16 cellular contexts compared by ENCODE assay signal in the genomic region with DNA sequence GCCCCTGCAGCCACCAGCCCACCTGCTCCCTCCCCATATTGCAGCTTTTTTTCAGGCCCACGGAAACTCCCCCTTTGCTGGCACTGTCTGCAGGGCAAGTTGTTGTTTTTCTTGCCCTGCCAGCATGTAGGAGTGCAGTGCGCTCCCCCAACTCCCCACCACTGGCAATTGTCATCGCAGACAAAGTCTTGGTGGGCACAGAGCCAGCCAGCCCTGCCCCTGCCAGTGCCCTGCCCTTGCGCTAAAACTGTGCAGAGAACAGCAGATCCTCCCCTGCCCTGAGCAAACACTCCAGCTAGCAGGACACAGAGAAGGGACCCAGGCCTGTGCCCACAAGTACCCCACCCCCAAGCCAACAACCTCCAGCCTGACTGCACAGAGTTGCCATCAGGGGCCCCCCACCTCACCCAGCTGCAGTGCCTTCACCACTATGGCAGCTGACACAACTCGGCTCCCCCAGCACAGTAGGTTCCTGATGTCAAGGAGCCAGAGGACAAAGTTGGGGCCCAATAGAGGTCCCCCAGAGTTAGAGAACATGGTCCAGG.
DNase-seq lines count a peak whose midpoint lies in the region; ATAC-seq lines count a peak whose summit lies in the region.
"Had no signal": no experiment of that assay in that cellular context is flagged by ENCODE, and none has a peak within 500 bp of the region (broad histone marks: within the 10 kb centered on the region; RNA-seq: fewer than 3 reads in every experiment).

No MANE protein-coding gene starts in this region.

- H4K8ac ChIP-seq in neuronal stem cell (ENCODE audit: low read depth, low read length) = peak overlapping the region; percentile 43

- H2BK12ac ChIP-seq in neuronal stem cell (ENCODE audit: low read length) = no peak overlapping the region

- H2BK5ac ChIP-seq in neuronal stem cell (ENCODE audit: low read length) = no peak overlapping the region

- no peak overlapping the region for H2BK15ac ChIP-seq in neuronal stem cell (ENCODE audit: low read length)

- H2AFZ ChIP-seq in neuronal stem cell (ENCODE audit: low read length) = no peak overlapping the region
- H2AFZ ChIP-seq: GM23248 had no signal

- no peak overlapping the region for H2AK5ac ChIP-seq in neuronal stem cell (ENCODE audit: low read depth, low read length)

- peak overlapping the region; percentile 48 for H3K18ac ChIP-seq in neuronal stem cell (ENCODE audit: low read length)

- no CpG with 5 or more reads among the region's 5 CpGs for WGBS in neuronal stem cell (ENCODE audit: extremely low coverage in 2 of 2, insufficient read length in 2 of 2, insufficient replicate concordance in 1 of 2), 2 donors

- no peak for ATAC-seq in GM18520 (IDR thresholded peaks at IDR 0.05; ENCODE audit: unreplicated experiment)

- H3K4me2 ChIP-seq in neuronal stem cell (ENCODE audit: insufficient read depth, low read length, poor library complexity, severe bottlenecking) = no peak overlapping the region

- H3K14ac ChIP-seq in neuronal stem cell (ENCODE audit: low read length) = peak overlapping the region; percentile 38

- H3K36me3 ChIP-seq in neuronal stem cell (replicated peaks in 1 of 2; ENCODE audit: control insufficient read depth in 2 of 2, insufficient read depth in 2 of 2, low read length in 2 of 2) = no peaks in the 10 kb centered on the region

- H3K27ac ChIP-seq in neuronal stem cell (replicated peaks; ENCODE audit: low read length) = no peak overlapping the region
- H3K27ac ChIP-seq: GM23248 had no signal

- H3K4me1 ChIP-seq in neuronal stem cell (ENCODE audit: control insufficient read depth in 2 of 2, insufficient read depth in 1 of 2, low read depth in 1 of 2, low read length in 2 of 2) = no peaks in the 10 kb centered on the region

- H4K91ac ChIP-seq in neuronal stem cell (ENCODE audit: low read depth, low read length, poor library complexity) = no peak overlapping the region

- H3K79me1 ChIP-seq in neuronal stem cell (ENCODE audit: low read depth, low read length) = no peaks in the 10 kb centered on the region

- H3K9me3 ChIP-seq in neuronal stem cell (replicated peaks in 1 of 2; ENCODE audit: control insufficient read depth in 2 of 2, insufficient read depth in 1 of 2, low read depth in 1 of 2, low read length in 2 of 2) = peaks cover 0 to 8% of the 10 kb centered on the region in 2 donors

- H3K4ac ChIP-seq in neuronal stem cell (ENCODE audit: low read length) = no peak overlapping the region

- no peak overlapping the region for H3K4me3 ChIP-seq in neuronal stem cell (ENCODE audit: low read length in 2 of 2)
- H3K4me3 ChIP-seq: GM23248 had no signal

- DNase-seq in NCI-H748 (lab: John Stamatoyannopoulos, UW; ENCODE audit: unreplicated experiment) (peak; percentile 22), NCI-H748 treated with DMSO at 0.1 percent for 48 hours (lab: John Stamatoyannopoulos, UW) (no peak), NCI-H69 (lab: John Stamatoyannopoulos, UW) (peak; percentile 25), neuronal stem cell (ENCODE audit: low spot score) (no peak), NCI-H1092 treated with DMSO at 0.1 percent for 48 hours (lab: John Stamatoyannopoulos, UW) (no peak)
- DNase-seq: C1 segment of cervical spinal cord; Calu3; CD4-positive, alpha-beta memory T cell; COR-L47; DMS53; DMS79 treated with DMSO at 0.1 percent for 48 hours; GF-D8; GM23248; H7; HCEC 1CT had no signal

- no peaks in the 10 kb centered on the region for H3K27me3 ChIP-seq in neuronal stem cell (ENCODE audit: control insufficient read depth in 3 of 3, insufficient read depth in 3 of 3, low read depth in 1 of 3, low read length in 3 of 3)

- no peak overlapping the region for H3K9ac ChIP-seq in neuronal stem cell (ENCODE audit: low read depth, low read length, poor library complexity)
- H3K9ac ChIP-seq: GM23248 had no signal

- H2BK120ac ChIP-seq in neuronal stem cell (ENCODE audit: low read depth, low read length) = no peak overlapping the region

- no peak overlapping the region for H3K23ac ChIP-seq in neuronal stem cell (ENCODE audit: low read depth, low read length, poor library complexity)

Comparison
In these comparisons a context has a peak if more than half of its experiments do, and no peak if none do; other contexts are left out.
1. DNase-seq: peak in NCI-H748 (single experiment) and NCI-H69 (single experiment); none in NCI-H748 treated with DMSO at 0.1 percent for 48 hours (single experiment), neuronal stem cell (single experiment) and NCI-H1092 treated with DMSO at 0.1 percent for 48 hours (single experiment).